ENCODE assay signal across 26 cellular contexts in genomic region chr17:1916963-1917715, GRCh38.
"Had no signal": no experiment of that assay in that cellular context is flagged by ENCODE, and none has a peak within 500 bp of the region (broad histone marks: within the 10 kb centered on the region; RNA-seq: fewer than 3 reads in every experiment).

No MANE protein-coding gene starts in this region.

- H3K36me3 ChIP-seq: cardiac muscle cell, heart left ventricle, spleen, transverse colon had no signal

- DNase-seq: activated CD4-positive, alpha-beta T cell treated with anti-CD3 and anti-CD28 coated beads for 1 hour; activated CD8-positive, alpha-beta memory T cell treated with anti-CD3 and anti-CD28 coated beads, Interleukin-2, amount 10 ng/mL, durations not matched to agents 7 days and 5 days; activated CD8-positive, alpha-beta T cell treated with anti-CD3 and anti-CD28 coated beads, Interleukin-2, amount 10 ng/mL, durations not matched to agents 7 days and 5 days; activated effector memory CD4-positive, alpha-beta T cell treated with Interleukin-2 at 50 U/mL for 16 hours; activated naive CD4-positive, alpha-beta T cell treated with Interleukin-2 at 50 U/mL for 16 hours; activated T-cell treated with anti-CD3 and anti-CD28 coated beads, Interleukin-2, amount 50 U/mL, for 72 hours; anterior cingulate cortex; cortex of kidney; foreskin fibroblast; naive B cell; spleen; stimulated activated CD4-positive, alpha-beta T cell treated with anti-CD3 and anti-CD28 coated beads, Interleukin-2, amount 100 ng/mL, for 48 hours; stimulated activated naive CD4-positive, alpha-beta T cell treated with Interleukin-2 at 50 U/mL for 16 hours; T-helper 17 cell; T1000; testis; transverse colon had no signal

- H3K27ac Mint-ChIP-seq: activated CD8-positive, alpha-beta memory T cell treated with anti-CD3 and anti-CD28 coated beads, Interleukin-2, amount 10 ng/mL, durations not matched to agents 7 days and 5 days; activated CD8-positive, alpha-beta T cell treated with anti-CD3 and anti-CD28 coated beads, Interleukin-2, amount 10 ng/mL, durations not matched to agents 7 days and 5 days; activated naive CD8-positive, alpha-beta T cell; activated T-cell treated with anti-CD3 and anti-CD28 coated beads, Interleukin-2, amount 50 U/mL, for 72 hours; mesothelial cell of epicardium; naive B cell; T-helper 17 cell; WTC11 had no signal

- H3K4me1 Mint-ChIP-seq: activated CD8-positive, alpha-beta memory T cell treated with anti-CD3 and anti-CD28 coated beads, Interleukin-2, amount 10 ng/mL, durations not matched to agents 7 days and 5 days; mesothelial cell of epicardium; T-helper 17 cell had no signal

- H3K4me3 Mint-ChIP-seq: activated CD8-positive, alpha-beta memory T cell treated with anti-CD3 and anti-CD28 coated beads, Interleukin-2, amount 10 ng/mL, durations not matched to agents 7 days and 5 days; activated CD8-positive, alpha-beta T cell treated with anti-CD3 and anti-CD28 coated beads, Interleukin-2, amount 10 ng/mL, durations not matched to agents 7 days and 5 days; activated naive CD8-positive, alpha-beta T cell; activated T-cell treated with anti-CD3 and anti-CD28 coated beads, Interleukin-2, amount 50 U/mL, for 72 hours; mesothelial cell of epicardium; naive B cell; neural crest cell; T-helper 17 cell; WTC11 had no signal

- H3K36me3 Mint-ChIP-seq: activated CD8-positive, alpha-beta memory T cell treated with anti-CD3 and anti-CD28 coated beads, Interleukin-2, amount 10 ng/mL, durations not matched to agents 7 days and 5 days; activated naive CD8-positive, alpha-beta T cell; mesothelial cell of epicardium; naive B cell; WTC11 had no signal

- ATAC-seq: activated CD8-positive, alpha-beta memory T cell treated with anti-CD3 and anti-CD28 coated beads, Interleukin-2, amount 10 ng/mL, durations not matched to agents 7 days and 5 days; activated CD8-positive, alpha-beta T cell treated with anti-CD3 and anti-CD28 coated beads, Interleukin-2, amount 10 ng/mL, durations not matched to agents 7 days and 5 days; activated T-cell treated with anti-CD3 and anti-CD28 coated beads, Interleukin-2, amount 50 U/mL, for 72 hours; esophagus mucosa; heart left ventricle; right cardiac atrium; T-helper 17 cell; WTC11 had no signal

- H3K27ac ChIP-seq: cardiac muscle cell, heart left ventricle, spleen, testis, transverse colon had no signal

- H3K27me3 ChIP-seq: cardiac muscle cell, testis had no signal

- H3K9me3 Mint-ChIP-seq: activated T-cell treated with anti-CD3 and anti-CD28 coated beads, Interleukin-2, amount 50 U/mL, for 72 hours; mesothelial cell of epicardium; naive B cell; neural crest cell; WTC11 had no signal

- FAIRE-seq: urothelium cell line had no signal

- H3K4me1 ChIP-seq: heart left ventricle, testis, transverse colon had no signal

- H3K4me3 ChIP-seq: cardiac muscle cell, heart left ventricle, spleen, testis, transverse colon had no signal

- H3K9me3 ChIP-seq: heart left ventricle, spleen, testis, transverse colon had no signal
